In genomic region chr5:141149812-141150211, GRCh38 we compare ENCODE assay signal across 10 cellular contexts. TPM values are rescaled to one million over a fixed set of nuclear protein-coding genes. Genes with fewer than 3 reads are reported as not detected.
DNase-seq lines count a peak whose midpoint lies in the region; ATAC-seq and TF ChIP-seq lines count a peak whose summit lies in the region.
"Had no signal": no experiment of that assay in that cellular context is flagged by ENCODE, and none has a peak within 500 bp of the region (broad histone marks: within the 10 kb centered on the region; RNA-seq: fewer than 3 reads in every experiment).

PCDHB6 (plus strand) TSS chr5:141150057; CDS start chr5:141150258, 201 bp downstream.

- TF ChIP-seq CTCF in dorsolateral prefrontal cortex (IDR thresholded peaks at IDR 0.05 in 54 of 56, conservative IDR thresholded peaks at IDR 0.05 in 2 of 56; ENCODE audit: low read depth in 1 of 56, partially characterized antibody in 56 of 56), result peak in 34 of 56 donors; percentile 5 to 50 (median 26)

- POLR2A ChIA-PET in activated CD4-positive, alpha-beta T cell treated with anti-CD3 and anti-CD28 coated beads, Interleukin-2, amount 10 ng/mL, durations not matched to agents 7 days and 5 days (lab: Charles Lee), result no interaction called here

- peaks cover 3% of the 10 kb centered on the region for H3K4me1 Mint-ChIP-seq in activated CD4-positive, alpha-beta T cell treated with anti-CD3 and anti-CD28 coated beads, Interleukin-2, amount 10 ng/mL, durations not matched to agents 7 days and 5 days

- DNase-seq in activated CD4-positive, alpha-beta T cell treated with anti-CD3 and anti-CD28 coated beads, Interleukin-2, amount 10 ng/mL, durations not matched to agents 7 days and 5 days, result no peak
- DNase-seq in activated CD4-positive, alpha-beta T cell treated with anti-CD3 and anti-CD28 coated beads, Interleukin-2, amount 50 U/mL, for 1 hour, result no peak
- peak; percentile 40 for DNase-seq in NCI-H510A treated with DMSO at 0.1 percent for 48 hours (lab: John Stamatoyannopoulos, UW)
- DNase-seq in dorsolateral prefrontal cortex, result peak in 1 of 10 donors; percentile 10
- no peak for DNase-seq in NCI-H526 treated with DMSO at 0.1 percent for 48 hours (lab: John Stamatoyannopoulos, UW)
- DNase-seq: activated CD4-positive, alpha-beta T cell treated with anti-CD3 and anti-CD28 coated beads for 4 hours; NCI-H1930 had no signal

- H3K36me3 Mint-ChIP-seq in activated CD4-positive, alpha-beta T cell treated with anti-CD3 and anti-CD28 coated beads, Interleukin-2, amount 10 ng/mL, durations not matched to agents 7 days and 5 days (ENCODE audit: low read depth), result peaks cover 4% of the 10 kb centered on the region

- H3K4me3 ChIP-seq in dorsolateral prefrontal cortex (peak within 1 kb of the TSS in 27 of 59 donors; percentile 2 to 43 (median 24)), stomach smooth muscle (ENCODE audit: low read length in 2 of 2) (peak within 1 kb of the TSS; percentile 44 to 46)

- ATAC-seq in GM18909 (IDR thresholded peaks at IDR 0.05; ENCODE audit: poor library complexity, unreplicated experiment) (no peak), HG03460 (IDR thresholded peaks at IDR 0.05; ENCODE audit: unreplicated experiment) (no peak)

- H3K9ac ChIP-seq in stomach smooth muscle (ENCODE audit: low read length in 2 of 2), result no peak within 1 kb of the TSS

- H3K4me3 Mint-ChIP-seq in activated CD4-positive, alpha-beta T cell treated with anti-CD3 and anti-CD28 coated beads, Interleukin-2, amount 10 ng/mL, durations not matched to agents 7 days and 5 days, result peak within 1 kb of the TSS; percentile 35

- CTCF ChIA-PET in activated CD4-positive, alpha-beta T cell treated with anti-CD3 and anti-CD28 coated beads, Interleukin-2, amount 10 ng/mL, durations not matched to agents 7 days and 5 days (lab: Charles Lee), result interaction anchor here (1.2 kb wide), 1 partner anchor 27 kb away, joined by 3 read pairs; the partner anchor contains the start of gene PCDHB8

- intact Hi-C loops in dorsolateral prefrontal cortex (cut with DNase I), result no loop called here

- H3K27ac ChIP-seq in dorsolateral prefrontal cortex, result no peak within 1 kb of the TSS
- H3K27ac ChIP-seq in stomach smooth muscle (ENCODE audit: low read length), result no peak within 1 kb of the TSS

- H3K4me1 ChIP-seq in stomach smooth muscle (ENCODE audit: control insufficient read depth, insufficient read depth, low read length), result no peaks in the 10 kb centered on the region

- H3K9me3 ChIP-seq in stomach smooth muscle (ENCODE audit: control insufficient read depth in 2 of 2, low read length in 2 of 2), result peaks cover 12 to 25% of the 10 kb centered on the region in 2 donors

- no peaks in the 10 kb centered on the region for H3K36me3 ChIP-seq in stomach smooth muscle (ENCODE audit: control insufficient read depth in 2 of 2, insufficient read depth in 2 of 2, low read length in 2 of 2)

- H3K27ac Mint-ChIP-seq in activated CD4-positive, alpha-beta T cell treated with anti-CD3 and anti-CD28 coated beads, Interleukin-2, amount 10 ng/mL, durations not matched to agents 7 days and 5 days, result no peak within 1 kb of the TSS

- H3K27me3 Mint-ChIP-seq in activated CD4-positive, alpha-beta T cell treated with anti-CD3 and anti-CD28 coated beads, Interleukin-2, amount 10 ng/mL, durations not matched to agents 7 days and 5 days, result peaks cover 16% of the 10 kb centered on the region

- peaks cover 14% of the 10 kb centered on the region for H3K9me3 Mint-ChIP-seq in activated CD4-positive, alpha-beta T cell treated with anti-CD3 and anti-CD28 coated beads, Interleukin-2, amount 10 ng/mL, durations not matched to agents 7 days and 5 days

- peaks cover 0 to 6% (median 0%) of the 10 kb centered on the region in 45 donors for H3K27me3 ChIP-seq in dorsolateral prefrontal cortex
- H3K27me3 ChIP-seq in stomach smooth muscle (ENCODE audit: control insufficient read depth in 1 of 2, insufficient read depth in 2 of 2, low read length in 2 of 2), result peaks cover 4 to 6% of the 10 kb centered on the region in 2 donors

RNA-seq across cellular contexts. Expression of gene PCDHB6, which starts in this region (rescaled TPM):
- not detected for total RNA-seq in activated CD4-positive, alpha-beta T cell treated with anti-CD3 and anti-CD28 coated beads, Interleukin-2, amount 10 ng/mL, durations not matched to agents 7 days and 5 days
- total RNA-seq in dorsolateral prefrontal cortex, result 10 to 100 TPM in 9 of 120 experiments, 1 to 10 TPM in 111; 4.2 to 11.1 (median 7.2) TPM

Comparison
In these comparisons a context has a peak if more than half of its experiments do, and no peak if none do; other contexts are left out.
1. RNA of gene PCDHB6 (total RNA-seq): 4.2 to 11.1 TPM in dorsolateral prefrontal cortex; not detected in activated CD4-positive, alpha-beta T cell treated with anti-CD3 and anti-CD28 coated beads, Interleukin-2, amount 10 ng/mL, durations not matched to agents 7 days and 5 days; every median in the first group is over 4 times any median in the second.